9 cellular contexts compared by ENCODE assay signal in genomic region chr14:55354500-55354899, GRCh38. TPM values are rescaled to one million over a fixed set of nuclear protein-coding genes. Genes with fewer than 3 reads are reported as not detected.
DNase-seq lines count a peak whose midpoint lies in the region; ATAC-seq lines count a peak whose summit lies in the region.
"Had no signal": no experiment of that assay in that cellular context is flagged by ENCODE, and none has a peak within 500 bp of the region (broad histone marks: within the 10 kb centered on the region; RNA-seq: fewer than 3 reads in every experiment).

No MANE protein-coding gene starts in this region.

- DNase-seq in DMS 273 treated with DMSO at 0.1 percent for 48 hours (lab: John Stamatoyannopoulos, UW): peak; percentile 42
- DNase-seq in H7: peak; percentile 58
- peak; percentile 73 for DNase-seq in NCI-H1694 (lab: John Stamatoyannopoulos, UW)
- peak; percentile 41 for DNase-seq in UCSD-AML1 (lab: John Stamatoyannopoulos, UW; ENCODE audit: unreplicated experiment)
- peak in 45 of 61 donors; percentile 7 to 88 (median 42) for DNase-seq in caudate nucleus (lab: John Stamatoyannopoulos, UW)
- peak; percentile 57 for DNase-seq in kidney glomerular epithelial cell (lab: John Stamatoyannopoulos, UW)
- peak; percentile 71 for DNase-seq in stimulated activated CD4-positive, alpha-beta T cell treated with anti-CD3 and anti-CD28 coated beads, Interleukin-4, amount 100 ng/mL, for 24 hours

- H3K27me3 ChIP-seq in H7 (ENCODE audit: control insufficient read depth, insufficient read depth, low read length): no peaks in the 10 kb centered on the region
- H3K27me3 ChIP-seq: SJSA1 had no signal

- ATAC-seq in HG03521 (IDR thresholded peaks at IDR 0.05; ENCODE audit: unreplicated experiment): no peak

- peaks cover 6% of the 10 kb centered on the region for H3K36me3 ChIP-seq in H7 (replicated peaks; ENCODE audit: control insufficient read depth, insufficient read depth, low read length)

- no peak overlapping the region for H3K4me3 ChIP-seq in H7 (ENCODE audit: insufficient read depth, low read depth, low read length)
- H3K4me3 ChIP-seq: SJSA1 had no signal

- H3K27ac ChIP-seq in caudate nucleus (ENCODE audit: low read depth, low read length): peak overlapping the region; percentile 65
- H3K27ac ChIP-seq: SJSA1 had no signal

RNA-seq across cellular contexts. Expression of gene ATG14, which starts 57.1 kb away (rescaled TPM):
- total RNA-seq in H7 (2014; rRNA removed; shearing (Covaris generic)): 9.6 and 11.7 TPM in 2 replicates
